ENCODE assay signal across 24 cellular contexts in the genomic region with DNA sequence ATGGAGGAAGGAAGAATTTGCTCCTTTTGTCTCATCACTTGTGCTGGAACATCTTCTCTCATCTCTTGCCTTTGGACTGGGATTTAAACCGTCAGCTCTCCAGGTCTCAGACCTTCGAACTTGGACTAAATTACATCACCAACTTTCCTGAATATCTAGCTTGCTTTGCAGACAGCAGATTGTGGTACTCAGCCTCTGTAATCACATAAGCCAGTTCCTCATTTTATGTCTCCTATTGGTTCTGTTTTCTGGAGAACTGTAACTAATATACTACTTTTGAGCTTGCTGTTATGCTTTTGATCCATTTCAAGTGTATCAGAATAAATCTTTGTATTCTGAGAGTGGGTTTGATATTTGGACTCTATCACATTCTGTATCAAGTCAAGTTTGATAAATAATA.
"Had no signal": no experiment of that assay in that cellular context is flagged by ENCODE, and none has a peak within 500 bp of the region (broad histone marks: within the 10 kb centered on the region; RNA-seq: fewer than 3 reads in every experiment).

No MANE protein-coding gene starts in this region.

- H3K9ac ChIP-seq: KMS-11 had no signal

- H3K27ac ChIP-seq: KMS-11, SK-N-MC had no signal

- H3K36me3 ChIP-seq: MG63 had no signal

- FAIRE-seq: astrocyte, TTC549 had no signal

- DNase-seq: activated CD4-positive, alpha-beta memory T cell treated with anti-CD3 and anti-CD28 coated beads, Interleukin-2, amount 10 ng/mL, durations not matched to agents 7 days and 5 days; activated CD4-positive, alpha-beta T cell treated with anti-CD3 and anti-CD28 coated beads, Interleukin-2, amount 50 U/mL, for 1 hour; activated CD4-positive, CD25-positive, alpha-beta regulatory T cell; activated gamma-delta T cell; activated naive CD4-positive, alpha-beta T cell treated with anti-CD3 and anti-CD28 coated beads for 36 hours; activated T-cell treated with anti-CD3 and anti-CD28 coated beads for 4 hours; activated T-cell treated with anti-CD3 and anti-CD28 coated beads, Interleukin-2, amount 50 U/mL, for 48 hours; amygdala; MG63; NCI-H1092; NCI-H1930; NCI-H2171; NCI-H2227 treated with DMSO at 0.1 percent for 48 hours; NCI-H526; NCI-H774; NK-92 treated with Interleukin-12 subunit alpha and Interleukin-12 subunit beta, amount 100 ng/mL, for 24 hours; RPMI8226 had no signal

- H3K4me3 ChIP-seq: MG63, SK-N-MC had no signal

- ATAC-seq: activated T-helper 17 cell treated with anti-CD3 and anti-CD28 coated beads, Interleukin-2, amount 50 U/mL, for 72 hours; Panc1; Right ventricle myocardium inferior had no signal

- H3K9me3 ChIP-seq: MG63 had no signal
